ENCODE assay signal across 1 cellular context in the genomic region with DNA sequence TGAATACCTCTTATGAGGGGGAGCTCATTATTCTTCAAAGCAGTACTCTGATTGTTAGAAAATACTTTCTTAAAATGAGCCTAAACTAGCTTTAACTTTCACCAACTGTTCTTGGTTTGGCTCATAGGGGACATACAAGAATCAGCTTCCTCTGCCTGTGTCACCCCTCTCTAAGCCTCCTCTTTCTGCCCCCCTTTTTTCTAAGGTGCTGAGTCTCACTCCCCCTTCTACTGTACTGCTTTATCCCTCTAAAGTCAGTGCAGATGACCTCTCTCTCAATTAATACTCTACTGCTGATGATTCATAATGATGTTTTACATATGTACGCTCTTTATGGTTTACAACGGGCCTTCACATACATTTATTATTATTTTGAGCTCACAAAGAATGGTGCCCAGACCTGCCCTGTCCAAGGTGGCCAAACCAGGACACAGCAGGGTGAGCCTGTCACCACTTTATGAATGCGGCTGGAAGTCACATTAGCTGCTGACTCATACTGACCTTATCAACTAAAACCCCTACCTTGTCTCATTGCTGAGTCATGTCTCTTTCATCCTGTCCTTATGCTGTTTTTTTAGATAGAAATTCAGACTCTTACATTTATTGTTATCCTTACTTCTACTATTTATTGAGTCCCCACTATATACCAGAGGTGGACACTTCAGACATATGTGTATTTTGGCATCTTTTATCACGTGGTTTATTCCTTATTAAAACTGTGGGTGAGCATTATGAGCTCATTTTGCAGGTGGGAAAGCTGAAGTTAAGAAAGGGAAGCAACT.
TF ChIP-seq lines count a peak whose summit lies in the region.

No MANE protein-coding gene starts in this region.

TF ChIP-seq in GM12878, 131 proteins besides CTCF, POLR2A, EP300 and RAD21 (continued from another document):
- TF ChIP-seq PBX3 (IDR thresholded peaks at IDR 0.05; ENCODE audit: insufficient replicate concordance, low read depth, low read length) = no peak
- no peak for TF ChIP-seq ZNF24 (IDR thresholded peaks at IDR 0.05)
- no peak for TF ChIP-seq NFXL1 (IDR thresholded peaks at IDR 0.05; ENCODE audit: borderline replicate concordance)
- no peak for TF ChIP-seq USF1 (IDR thresholded peaks at IDR 0.05; ENCODE audit: borderline replicate concordance, extremely low read length, insufficient read depth, low read depth, low read length)
